ENCODE assay signal across 10 cellular contexts in the genomic region with DNA sequence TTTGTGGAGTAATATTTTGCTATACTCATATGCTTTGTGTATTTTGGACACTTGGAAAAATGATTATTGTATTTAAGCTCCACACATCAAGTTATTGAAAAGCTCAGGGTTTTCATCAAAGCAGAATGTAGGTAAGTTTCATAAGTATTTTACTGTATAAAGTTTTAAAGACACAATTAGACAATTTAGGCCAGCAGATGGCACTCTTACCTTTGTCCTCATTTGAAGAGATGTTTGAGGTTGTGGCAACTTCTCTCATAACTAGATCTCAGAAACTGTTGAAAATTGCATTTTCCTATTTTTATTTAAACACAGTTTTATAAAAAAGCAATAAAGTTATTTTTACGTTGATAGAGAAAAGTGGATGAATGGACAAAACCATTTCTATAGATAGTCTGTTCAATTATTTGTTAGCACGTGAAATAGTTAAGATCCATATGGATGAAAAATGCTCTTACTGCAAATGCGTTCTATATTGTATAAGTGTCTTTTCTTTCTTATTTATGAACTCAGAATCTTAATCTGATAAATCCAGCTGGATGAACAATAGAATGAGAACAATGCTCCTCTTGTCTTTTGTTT.
DNase-seq lines count a peak whose midpoint lies in the region; ATAC-seq and TF ChIP-seq lines count a peak whose summit lies in the region.
"Had no signal": no experiment of that assay in that cellular context is flagged by ENCODE, and none has a peak within 500 bp of the region (broad histone marks: within the 10 kb centered on the region; RNA-seq: fewer than 3 reads in every experiment).

No MANE protein-coding gene starts in this region.

- no peaks in the 10 kb centered on the region for H3K4me1 Mint-ChIP-seq in CD4-positive, alpha-beta T cell (ENCODE audit: low read depth)
- H3K4me1 Mint-ChIP-seq: T-cell had no signal

- intact Hi-C loops in CD4-positive, alpha-beta T cell (cut with DNase I, micrococcal nuclease) = no loop called here
- intact Hi-C loops in adrenal gland (cut with DNase I) = no loop called here
- intact Hi-C loops in left ventricle myocardium superior (cut with micrococcal nuclease) = no loop called here
- intact Hi-C loops in spleen (cut with DNase I; ENCODE audit: low total_unique reads) = no loop called here

- POLR2A ChIA-PET in CD4-positive, alpha-beta T cell (lab: Charles Lee) = no interaction called here

- 55 to 62% (median 56%) methylated on average over 3 of the region's 3 CpGs for WGBS in adrenal gland, 4 donors
- 61 to 73% (median 68%) methylated on average over 3 of the region's 3 CpGs for WGBS in spleen, 5 donors

- H3K4me3 Mint-ChIP-seq in CD4-positive, alpha-beta T cell = no peak overlapping the region
- H3K4me3 Mint-ChIP-seq: T-cell had no signal

- no peaks in the 10 kb centered on the region for H3K36me3 ChIP-seq in adrenal gland (replicated peaks in 1 of 2)
- no peaks in the 10 kb centered on the region for H3K36me3 ChIP-seq in spleen

- no peak for TF ChIP-seq POLR2A in adrenal gland (IDR thresholded peaks at IDR 0.05)
- TF ChIP-seq POLR2A in spleen (IDR thresholded peaks at IDR 0.05) = no peak

- H3K27ac Mint-ChIP-seq in CD4-positive, alpha-beta T cell = no peak overlapping the region
- H3K27ac Mint-ChIP-seq: T-cell had no signal

- no peak for DNase-seq in CD4-positive, alpha-beta T cell
- DNase-seq in NCI-H2081 treated with DMSO at 0.1 percent for 48 hours (lab: John Stamatoyannopoulos, UW) = peak; percentile 28
- peak in 4 of 7 donors; percentile 35 to 56 (median 48) for DNase-seq in adrenal gland
- DNase-seq in left ventricle myocardium superior = no peak
- no peak for DNase-seq in spleen
- no peak for DNase-seq in NK-92 (lab: John Stamatoyannopoulos, UW; ENCODE audit: unreplicated experiment)
- DNase-seq in activated CD8-positive, alpha-beta memory T cell treated with anti-CD3 and anti-CD28 coated beads for 24 hours = no peak
- DNase-seq: right cardiac atrium had no signal

- no peaks in the 10 kb centered on the region for H3K36me3 Mint-ChIP-seq in CD4-positive, alpha-beta T cell (ENCODE audit: low read depth)

- H3K4me3 ChIP-seq in adrenal gland (no peak overlapping the region), spleen (no peak overlapping the region)

- CTCF ChIA-PET in CD4-positive, alpha-beta T cell (lab: Charles Lee) = no interaction called here

- H3K9me3 Mint-ChIP-seq in CD4-positive, alpha-beta T cell = peaks cover 3% of the 10 kb centered on the region
- H3K9me3 Mint-ChIP-seq: T-cell had no signal

- no peaks in the 10 kb centered on the region for H3K4me1 ChIP-seq in adrenal gland (replicated peaks in 1 of 2)
- H3K4me1 ChIP-seq in spleen = no peaks in the 10 kb centered on the region

- H3K9me3 ChIP-seq in CD4-positive, alpha-beta T cell (ENCODE audit: control insufficient read depth, low read length) = no peaks in the 10 kb centered on the region
- no peaks in the 10 kb centered on the region for H3K9me3 ChIP-seq in adrenal gland (replicated peaks in 1 of 3)
- H3K9me3 ChIP-seq in spleen = peaks cover 0 to 4% (median 0%) of the 10 kb centered on the region in 8 donors

- peak; percentile 21 for TF ChIP-seq CTCF in CD4-positive, alpha-beta T cell (IDR thresholded peaks at IDR 0.05)
- TF ChIP-seq CTCF in adrenal gland (IDR thresholded peaks at IDR 0.05) (peak; percentile 32 to 68 (median 56)), spleen (IDR thresholded peaks at IDR 0.05 in 8 of 11, conservative IDR thresholded peaks at IDR 0.05 in 3 of 11) (peak in 7 of 11 experiments; percentile 16 to 45 (median 26))

- no peak overlapping the region for H3K27ac ChIP-seq in CD4-positive, alpha-beta T cell (ENCODE audit: low read depth, low read length)
- H3K27ac ChIP-seq in adrenal gland (no peak overlapping the region), spleen (no peak overlapping the region)

- H3K27me3 ChIP-seq in CD4-positive, alpha-beta T cell (ENCODE audit: control insufficient read depth, insufficient read depth, low read length) = no peaks in the 10 kb centered on the region
- H3K27me3 ChIP-seq in adrenal gland (no peaks in the 10 kb centered on the region), spleen (replicated peaks in 1 of 7) (no peaks in the 10 kb centered on the region)

- ATAC-seq in CD4-positive, alpha-beta T cell (ENCODE audit: poor library complexity) = no peak
- ATAC-seq in GM18868 (IDR thresholded peaks at IDR 0.05; ENCODE audit: unreplicated experiment) = peak; percentile 74
- ATAC-seq in left ventricle myocardium superior = peak; percentile 54
- ATAC-seq: T-cell had no signal

- peaks cover 4% of the 10 kb centered on the region for H3K27me3 Mint-ChIP-seq in CD4-positive, alpha-beta T cell
- H3K27me3 Mint-ChIP-seq: T-cell had no signal

Comparison
In these comparisons a context has a peak if more than half of its experiments do, and no peak if none do; other contexts are left out.
1. DNase-seq: peak in NCI-H2081 treated with DMSO at 0.1 percent for 48 hours (single experiment) and adrenal gland (4 of 7); none in CD4-positive, alpha-beta T cell (0 of 10), left ventricle myocardium superior (single experiment), spleen (single experiment), NK-92 (single experiment) and activated CD8-positive, alpha-beta memory T cell treated with anti-CD3 and anti-CD28 coated beads for 24 hours (single experiment).
2. Peak in every context shown above with its lines, with median percentiles within 50 percentile points of each other: CTCF ChIP-seq.